11 cellular contexts compared by ENCODE assay signal in the genomic region with DNA sequence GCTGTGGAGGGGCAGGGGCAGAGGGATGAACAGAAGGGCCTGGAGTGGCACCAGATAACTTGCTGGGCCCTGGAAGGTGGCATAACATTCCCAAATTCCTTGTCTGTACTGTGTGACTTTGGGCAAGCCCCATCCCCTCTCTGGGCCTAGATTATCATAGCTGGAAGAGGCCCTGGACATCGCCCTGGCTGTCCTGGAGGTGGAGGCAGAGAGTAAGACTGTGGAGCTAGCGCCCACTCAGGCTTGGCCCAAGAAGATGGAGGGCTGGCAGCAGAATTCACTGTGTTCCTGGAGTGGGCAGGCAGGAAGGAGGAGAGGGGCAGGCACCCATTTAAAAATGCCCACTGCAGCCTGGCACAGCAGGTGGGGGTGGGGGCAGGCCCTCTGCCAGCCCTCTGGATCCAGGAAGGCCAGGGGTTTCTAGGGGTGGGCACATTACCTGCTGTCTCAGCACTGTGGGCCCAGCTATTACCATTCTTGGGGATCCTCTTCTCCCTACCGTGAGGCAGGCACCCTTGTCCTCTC. TPM values are rescaled to one million over a fixed set of nuclear protein-coding genes. Genes with fewer than 3 reads are reported as not detected.
DNase-seq lines count a peak whose midpoint lies in the region; ATAC-seq, FAIRE-seq and TF ChIP-seq lines count a peak whose summit lies in the region.
"Had no signal": no experiment of that assay in that cellular context is flagged by ENCODE, and none has a peak within 500 bp of the region (broad histone marks: within the 10 kb centered on the region; RNA-seq: fewer than 3 reads in every experiment).

No MANE protein-coding gene starts in this region.

- H3K27ac ChIP-seq in cardiac muscle cell = peak overlapping the region; percentile 88
- H3K27ac ChIP-seq in body of pancreas = peak overlapping the region in 3 of 4 donors; percentile 40 to 52 (median 45)
- H3K27ac ChIP-seq in uterus = peak overlapping the region; percentile 74 to 94

- WGBS in body of pancreas, 2 donors = 68 to 69% methylated on average over 3 of the region's 3 CpGs

- peak; percentile 58 for TF ChIP-seq CTCF in cardiac muscle cell (IDR thresholded peaks at IDR 0.05; ENCODE audit: low read depth, low read length)
- peak in 2 of 7 experiments; percentile 3 to 13 for TF ChIP-seq CTCF in body of pancreas (IDR thresholded peaks at IDR 0.05)
- TF ChIP-seq CTCF in uterus (IDR thresholded peaks at IDR 0.05) = peak in 3 of 4 experiments; percentile 11 to 51 (median 40)

- peak; percentile 49 to 65 for DNase-seq in cardiac muscle cell (ENCODE audit: low read depth in 1 of 2, low spot score in 1 of 2)
- no peak for DNase-seq in left cardiac atrium
- DNase-seq in body of pancreas = no peak
- DNase-seq in kidney tubule cell (ENCODE audit: low spot score) = peak; percentile 54
- no peak for DNase-seq in uterus
- no peak for DNase-seq in activated CD4-positive, CD25-positive, alpha-beta regulatory T cell (lab: John Stamatoyannopoulos, UW)
- DNase-seq in frontal cortex (ENCODE audit: low spot score in 2 of 2) = no peak
- DNase-seq in RCC 7860 (ENCODE audit: low spot score) = no peak
- DNase-seq: activated effector memory CD4-positive, alpha-beta T cell treated with anti-CD3 and anti-CD28 coated beads, Interleukin-2, amount 50 U/mL, for 16 hours; naive B cell had no signal

- H3K4me1 ChIP-seq in cardiac muscle cell (ENCODE audit: low read depth) (peaks cover 68% of the 10 kb centered on the region), body of pancreas (peaks cover 25% of the 10 kb centered on the region), uterus (peaks cover 27 to 51% of the 10 kb centered on the region in 2 donors)

- TF ChIP-seq POLR2A in body of pancreas (IDR thresholded peaks at IDR 0.05) (no peak), uterus (IDR thresholded peaks at IDR 0.05) (no peak)

- intact Hi-C loops in left cardiac atrium (cut with DNase I) (no loop called here), body of pancreas (cut with DNase I) (loop anchor here (5.0 kb wide), 1 partner anchor 33 kb away; no protein-coding TSS in a partner anchor), uterus (cut with DNase I; ENCODE audit: low total_unique reads) (no loop called here)

- H3K4me3 ChIP-seq in cardiac muscle cell = no peak overlapping the region
- H3K4me3 ChIP-seq in body of pancreas = no peak overlapping the region
- H3K4me3 ChIP-seq in uterus = no peak overlapping the region

- H3K36me3 ChIP-seq in cardiac muscle cell (no peaks in the 10 kb centered on the region), body of pancreas (replicated peaks in 1 of 2; ENCODE audit: insufficient read depth in 1 of 2, low read depth in 2 of 2) (no peaks in the 10 kb centered on the region), uterus (no peaks in the 10 kb centered on the region)

- no peaks in the 10 kb centered on the region for H3K27me3 ChIP-seq in cardiac muscle cell
- H3K27me3 ChIP-seq in body of pancreas = no peaks in the 10 kb centered on the region
- H3K27me3 ChIP-seq in uterus = no peaks in the 10 kb centered on the region

- ATAC-seq in left cardiac atrium (no peak), body of pancreas (peak; percentile 28)

- no peak for FAIRE-seq in frontal cortex (lab: Jason Lieb, UNC)
- no peak for FAIRE-seq in RCC 7860 (lab: Jason Lieb, UNC)
- FAIRE-seq: D721Med had no signal

- H3K9me3 ChIP-seq in cardiac muscle cell (ENCODE audit: low read depth) (no peaks in the 10 kb centered on the region), body of pancreas (no peaks in the 10 kb centered on the region), uterus (no peaks in the 10 kb centered on the region)

RNA-seq across cellular contexts. Expression of a gene that starts 22.6 kb away (rescaled TPM):
- total RNA-seq in cardiac muscle cell (37.2 and 60.3 TPM in 2 replicates), left cardiac atrium (10 to 100 TPM; 42.2 to 53.2 TPM), body of pancreas (10 to 100 TPM; 19.2 to 28.0 TPM), uterus (100 to 1,000 TPM in 1 of 4 donors, 10 to 100 TPM in 3; 17.9 to 174 (median 58.6) TPM), frontal cortex (16.3 TPM)
- 26.5 and 33.5 TPM in 2 replicates for polyA plus RNA-seq in cardiac muscle cell

RNA-seq across cellular contexts. Expression of a gene that starts 45.6 kb away (rescaled TPM):
- total RNA-seq in cardiac muscle cell = 10.4 and 18.7 TPM in 2 replicates
- 9.3 and 14.8 TPM in 2 replicates for polyA plus RNA-seq in cardiac muscle cell
- 1 to 10 TPM; 4.3 to 8.3 TPM for total RNA-seq in left cardiac atrium
- under 1 TPM; 0.33 to 0.52 TPM for total RNA-seq in body of pancreas
- total RNA-seq in uterus = 1 to 10 TPM in 2 of 4 donors, under 1 TPM in 1, not detected in 1; 0.29 to 5.8 (median 3.3) TPM
- total RNA-seq in frontal cortex = 2.0 TPM

RNA-seq across cellular contexts. Expression of a gene that starts 58.5 kb away (rescaled TPM):
- total RNA-seq in cardiac muscle cell (0.07 and 0.39 TPM in 2 replicates), left cardiac atrium (1 to 10 TPM; 2.0 to 4.4 TPM), body of pancreas (not detected), uterus (1 to 10 TPM in 1 of 4 donors, under 1 TPM in 1, not detected in 2; 0.76 to 1.0 TPM), frontal cortex (under 0.01 TPM)
- polyA plus RNA-seq in cardiac muscle cell = not detected in 2 replicates

Comparison
In these comparisons a context has a peak if more than half of its experiments do, and no peak if none do; other contexts are left out.
1. DNase-seq: peak in cardiac muscle cell (2 of 2) and kidney tubule cell (single experiment); none in left cardiac atrium (single experiment), body of pancreas (0 of 4), uterus (0 of 2), activated CD4-positive, CD25-positive, alpha-beta regulatory T cell (0 of 4), frontal cortex (0 of 2) and RCC 7860 (single experiment).
2. Peak in every context shown above with its lines, with median percentiles within 50 percentile points of each other: H3K27ac ChIP-seq.